In genomic region chr1:164440222-164440621, GRCh38 we compare ENCODE assay signal across 9 cellular contexts.
DNase-seq lines count a peak whose midpoint lies in the region; ATAC-seq, FAIRE-seq and TF ChIP-seq lines count a peak whose summit lies in the region.
"Had no signal": no experiment of that assay in that cellular context is flagged by ENCODE, and none has a peak within 500 bp of the region (broad histone marks: within the 10 kb centered on the region; RNA-seq: fewer than 3 reads in every experiment).

No MANE protein-coding gene starts in this region.

- H3K79me2 ChIP-seq in PC-3 (ENCODE audit: low read length) = no peaks in the 10 kb centered on the region

- BruUV-seq in PC-3 (replicated peaks; lab: Mats Ljungman, UMichigan) = no TSS peak

- H3K4me3 Mint-ChIP-seq in progenitor cell of endocrine pancreas (ENCODE audit: low read depth) (no peak overlapping the region), T-cell (no peak overlapping the region), glutamatergic neuron (ENCODE audit: unreplicated experiment) (no peak overlapping the region)

- H3K36me3 ChIP-seq in PC-3 (ENCODE audit: low read depth, low read length) = no peaks in the 10 kb centered on the region

- H3K27ac ChIP-seq in PC-3 (ENCODE audit: low read length) (no peak overlapping the region), foreskin keratinocyte (no peak overlapping the region)

- intact Hi-C loops in PC-3 (cut with micrococcal nuclease) = no loop called here

- no peaks in the 10 kb centered on the region for H4K20me1 ChIP-seq in PC-3 (ENCODE audit: low read length)

- no peaks in the 10 kb centered on the region for H3K9me3 ChIP-seq in PC-3 (ENCODE audit: low read length)

- no peaks in the 10 kb centered on the region for H3K4me1 ChIP-seq in PC-3 (ENCODE audit: insufficient read depth, low read length)
- no peaks in the 10 kb centered on the region for H3K4me1 ChIP-seq in foreskin keratinocyte

- no peak for FAIRE-seq in D721Med (lab: Jason Lieb, UNC)

- peak; percentile 68 for ATAC-seq in PC-3
- ATAC-seq in foreskin keratinocyte = peak; percentile 41
- ATAC-seq in HG03457 (IDR thresholded peaks at IDR 0.05; ENCODE audit: unreplicated experiment) = no peak
- ATAC-seq in T-cell (replicated peaks in 1 of 4) = no peak

- H3K4me2 ChIP-seq in PC-3 (ENCODE audit: low read length) = no peak overlapping the region

- H3K9me3 Mint-ChIP-seq in progenitor cell of endocrine pancreas (ENCODE audit: low read depth) (no peaks in the 10 kb centered on the region), T-cell (peaks cover 0 to 5% (median 2%) of the 10 kb centered on the region in 3 donors), glutamatergic neuron (ENCODE audit: unreplicated experiment) (no peaks in the 10 kb centered on the region)

- peak; percentile 26 for TF ChIP-seq CTCF in D721Med (IDR thresholded peaks at IDR 0.05; ENCODE audit: insufficient read depth, missing control alignments)
- peak; percentile 51 for TF ChIP-seq CTCF in PC-3 (conservative IDR thresholded peaks at IDR 0.05; ENCODE audit: low read depth, low read length)
- peak; percentile 23 for TF ChIP-seq CTCF in foreskin keratinocyte (conservative IDR thresholded peaks at IDR 0.05)
- TF ChIP-seq CTCF in progenitor cell of endocrine pancreas (IDR thresholded peaks at IDR 0.05; ENCODE audit: unreplicated experiment) = peak; percentile 57
- TF ChIP-seq CTCF in glutamatergic neuron (IDR thresholded peaks at IDR 0.05; ENCODE audit: partially characterized antibody, unreplicated experiment) = no peak

- DNase-seq in D721Med (ENCODE audit: insufficient read length, low spot score) (no peak), PC-3 (peak; percentile 13), foreskin keratinocyte (no peak), progenitor cell of endocrine pancreas (ENCODE audit: low spot score, unreplicated experiment) (no peak), T-cell (no peak), NCI-H2227 treated with DMSO at 0.1 percent for 48 hours (lab: John Stamatoyannopoulos, UW) (no peak), glutamatergic neuron (no peak)
- DNase-seq: activated CD8-positive, alpha-beta memory T cell treated with anti-CD3 and anti-CD28 coated beads, Interleukin-2, amount 50 U/mL, for 48 hours had no signal

- POLR2A ChIA-PET in PC-3 (lab: Charles Lee; ENCODE audit: unreplicated experiment) = no interaction called here
- POLR2A ChIA-PET in T-cell (lab: Charles Lee) = no interaction called here

- H3F3A ChIP-seq in PC-3 (ENCODE audit: low read length, unreplicated experiment) = no peaks in the 10 kb centered on the region

- H3K27me3 ChIP-seq in PC-3 (ENCODE audit: low read length) = no peaks in the 10 kb centered on the region; the same call in 1 of the 2 replicates
- no peaks in the 10 kb centered on the region for H3K27me3 ChIP-seq in foreskin keratinocyte

- H3K9me2 ChIP-seq in PC-3 (replicated peaks; ENCODE audit: low read length) = no peaks in the 10 kb centered on the region

- H3K36me3 Mint-ChIP-seq in progenitor cell of endocrine pancreas (ENCODE audit: insufficient read depth) (no peaks in the 10 kb centered on the region), T-cell (no peaks in the 10 kb centered on the region), glutamatergic neuron (ENCODE audit: unreplicated experiment) (no peaks in the 10 kb centered on the region)

- H2AFZ ChIP-seq in PC-3 (ENCODE audit: low read length) = no peak overlapping the region

- H3K4me1 Mint-ChIP-seq in progenitor cell of endocrine pancreas (ENCODE audit: low read depth) = peaks cover 5% of the 10 kb centered on the region
- H3K4me1 Mint-ChIP-seq in T-cell = no peaks in the 10 kb centered on the region
- H3K4me1 Mint-ChIP-seq in glutamatergic neuron (ENCODE audit: low read depth, unreplicated experiment) = no peaks in the 10 kb centered on the region

- H3K27me3 Mint-ChIP-seq in progenitor cell of endocrine pancreas (peaks cover 3% of the 10 kb centered on the region), T-cell (no peaks in the 10 kb centered on the region), glutamatergic neuron (ENCODE audit: unreplicated experiment) (no peaks in the 10 kb centered on the region)

- CTCF ChIA-PET in PC-3 (lab: Charles Lee) (interaction anchor here (0.5 kb wide), 2 partner anchors 15 to 120 kb away, joined by 3 read pairs; no protein-coding TSS in a partner anchor), T-cell (lab: Charles Lee) (no interaction called here)

- H3K4me3 ChIP-seq in PC-3 (ENCODE audit: low read length) = no peak overlapping the region

- no peak overlapping the region for H3K27ac Mint-ChIP-seq in progenitor cell of endocrine pancreas
- no peak overlapping the region for H3K27ac Mint-ChIP-seq in T-cell
- no peak overlapping the region for H3K27ac Mint-ChIP-seq in glutamatergic neuron (ENCODE audit: unreplicated experiment)

- no peak overlapping the region for H3K9ac ChIP-seq in PC-3 (ENCODE audit: low read length)

Comparison
In these comparisons a context has a peak if more than half of its experiments do, and no peak if none do; other contexts are left out.
1. ATAC-seq: peak in PC-3 (single experiment) and foreskin keratinocyte (single experiment); none in HG03457 (single experiment) and T-cell (0 of 4).